14 cellular contexts compared by ENCODE assay signal in the genomic region with DNA sequence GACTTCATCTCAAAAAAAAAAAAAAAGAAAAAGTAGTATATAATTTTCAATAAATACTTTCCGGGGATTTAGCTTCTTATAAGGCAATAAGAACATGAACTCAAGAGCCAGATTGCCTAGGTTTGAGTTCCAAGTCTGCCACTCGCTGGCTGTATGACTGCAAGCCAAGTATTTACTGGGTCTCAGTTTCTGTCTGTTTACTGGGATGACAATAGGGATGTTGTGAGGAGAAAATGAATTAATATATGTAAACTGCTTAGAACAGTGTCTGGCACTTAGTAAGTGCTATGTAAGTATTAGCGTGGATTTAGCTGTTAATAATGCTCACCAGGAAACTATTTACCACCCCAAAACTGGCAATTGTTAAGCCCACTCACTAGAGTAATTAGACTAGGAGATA. TPM values are rescaled to one million over a fixed set of nuclear protein-coding genes. Genes with fewer than 3 reads are reported as not detected.
DNase-seq lines count a peak whose midpoint lies in the region; ATAC-seq, FAIRE-seq and TF ChIP-seq lines count a peak whose summit lies in the region.
"Had no signal": no experiment of that assay in that cellular context is flagged by ENCODE, and none has a peak within 500 bp of the region (broad histone marks: within the 10 kb centered on the region; RNA-seq: fewer than 3 reads in every experiment).

No MANE protein-coding gene starts in this region.

- no peak overlapping the region for H3K4me3 Mint-ChIP-seq in astrocyte (ENCODE audit: unreplicated experiment)
- H3K4me3 Mint-ChIP-seq: activated T-cell treated with anti-CD3 and anti-CD28 coated beads, Interleukin-2, amount 50 U/mL, for 72 hours; CD8-positive, alpha-beta T cell had no signal

- no peak for DNase-seq in A549 (ENCODE audit: low read depth in 1 of 2, low spot score in 1 of 2)
- DNase-seq in astrocyte (ENCODE audit: low read depth): no peak
- DNase-seq in heart right ventricle: no peak
- DNase-seq in psoas muscle: no peak
- no peak for DNase-seq in NCI-H2081 treated with DMSO at 0.1 percent for 48 hours (lab: John Stamatoyannopoulos, UW)
- DNase-seq in COLO668 (lab: John Stamatoyannopoulos, UW; ENCODE audit: unreplicated experiment): no peak
- no peak for DNase-seq in frontal cortex (ENCODE audit: low spot score in 2 of 2)
- DNase-seq: activated CD4-positive, alpha-beta T cell treated with anti-CD3 and anti-CD28 coated beads, Interleukin-2, amount 50 U/mL, for 4 hours; activated T-cell treated with anti-CD3 and anti-CD28 coated beads, Interleukin-2, amount 50 U/mL, for 72 hours; CD8-positive, alpha-beta T cell; thyroid gland had no signal

- 91% methylated on average over 3 of the region's 3 CpGs for WGBS in A549 (ENCODE audit: missing lambda C conversion rate)
- WGBS in heart right ventricle, 2 donors: 70 to 72% methylated on average over 3 of the region's 3 CpGs
- 55 to 65% (median 59%) methylated on average over 3 of the region's 3 CpGs for WGBS in psoas muscle, 3 donors

- no peak overlapping the region for H2AFZ ChIP-seq in astrocyte (ENCODE audit: low read depth, low read length)

- no peaks in the 10 kb centered on the region for H3K27me3 ChIP-seq in astrocyte (ENCODE audit: insufficient read depth, low read length)
- H3K27me3 ChIP-seq in heart right ventricle: no peaks in the 10 kb centered on the region
- no peaks in the 10 kb centered on the region for H3K27me3 ChIP-seq in psoas muscle (ENCODE audit: insufficient read depth in 3 of 3, low read length in 2 of 3)
- H3K27me3 ChIP-seq: ovary, thyroid gland had no signal

- FAIRE-seq in A549 (lab: Jason Lieb, UNC) (no peak), astrocyte (lab: Jason Lieb, UNC) (no peak), frontal cortex (lab: Jason Lieb, UNC) (no peak)
- FAIRE-seq: TTC549 had no signal

- no peak for TF ChIP-seq RAD21 in A549 (conservative IDR thresholded peaks at IDR 0.05 in 1 of 2, IDR thresholded peaks at IDR 0.05 in 1 of 2)

- H3K27ac ChIP-seq in A549 (peak overlapping the region; percentile 22 to 64; a peak in 1 of 6 replicates), astrocyte (ENCODE audit: low read depth, low read length) (peak overlapping the region; percentile 58), heart right ventricle (peak overlapping the region in 6 of 10 donors; percentile 13 to 57 (median 40)), psoas muscle (peak overlapping the region; percentile 94)
- H3K27ac ChIP-seq: thyroid gland had no signal

- peak overlapping the region; percentile 35 for H3K9ac ChIP-seq in astrocyte (ENCODE audit: low read length)

- POLR2A ChIA-PET in A549 (lab: Yijun Ruan, JAX): no interaction called here

- intact Hi-C loops in heart right ventricle (cut with DNase I) (no loop called here), psoas muscle (cut with DNase I) (no loop called here)

- no peak overlapping the region for H3K4me3 ChIP-seq in A549
- H3K4me3 ChIP-seq in astrocyte (ENCODE audit: insufficient read depth, low read depth, low read length): no peak overlapping the region
- no peak overlapping the region for H3K4me3 ChIP-seq in heart right ventricle
- no peak overlapping the region for H3K4me3 ChIP-seq in psoas muscle
- H3K4me3 ChIP-seq: ovary, thyroid gland had no signal

- H3K79me2 ChIP-seq in astrocyte (ENCODE audit: insufficient read depth, low read length): peaks cover 66% of the 10 kb centered on the region

- CTCF ChIA-PET in A549 (lab: Yijun Ruan, JAX): interaction anchor here (0.9 to 1.8 kb wide), 5 partner anchors 8 to 75 kb away, joined by 3 to 5 read pairs (median 3); no protein-coding TSS in a partner anchor

- H3K9me3 ChIP-seq in A549 (no peaks in the 10 kb centered on the region), astrocyte (ENCODE audit: insufficient read depth, low read depth, low read length) (no peaks in the 10 kb centered on the region), heart right ventricle (no peaks in the 10 kb centered on the region), psoas muscle (no peaks in the 10 kb centered on the region)
- H3K9me3 ChIP-seq: ovary, thyroid gland had no signal

- TF ChIP-seq EP300 in A549 (IDR thresholded peaks at IDR 0.05): no peak

- H3K4me2 ChIP-seq in A549 (peak overlapping the region; percentile 7; the same call in 2 of the 3 replicates), astrocyte (ENCODE audit: low read length) (peak overlapping the region; percentile 24)

- no peaks in the 10 kb centered on the region for H3K27me3 Mint-ChIP-seq in astrocyte (ENCODE audit: low read depth, unreplicated experiment)

- H3K4me1 Mint-ChIP-seq in astrocyte (ENCODE audit: low read depth, unreplicated experiment): peaks cover 16% of the 10 kb centered on the region

- H3K4me1 ChIP-seq in A549 (peaks cover 45% of the 10 kb centered on the region), astrocyte (ENCODE audit: insufficient read depth, low read length) (peaks cover 8% of the 10 kb centered on the region), heart right ventricle (peaks cover 0 to 65% (median 36%) of the 10 kb centered on the region in 9 donors), psoas muscle (peaks cover 49% of the 10 kb centered on the region)

- TF ChIP-seq CTCF in A549 (IDR thresholded peaks at IDR 0.05): no peak
- TF ChIP-seq CTCF in astrocyte (IDR thresholded peaks at IDR 0.05; ENCODE audit: insufficient read depth, low read depth, low read length): no peak
- TF ChIP-seq CTCF in heart right ventricle (IDR thresholded peaks at IDR 0.05): no peak
- TF ChIP-seq CTCF in psoas muscle (IDR thresholded peaks at IDR 0.05): no peak

- no peaks in the 10 kb centered on the region for H3K36me3 ChIP-seq in astrocyte (ENCODE audit: insufficient read depth, low read length)
- H3K36me3 ChIP-seq in heart right ventricle: peaks cover 0 to 26% (median 0%) of the 10 kb centered on the region in 9 donors
- H3K36me3 ChIP-seq in psoas muscle (ENCODE audit: insufficient read depth in 1 of 2, low read depth in 1 of 2): no peaks in the 10 kb centered on the region
- H3K36me3 ChIP-seq: ovary, thyroid gland had no signal

- peaks cover 4% of the 10 kb centered on the region for H3K36me3 Mint-ChIP-seq in astrocyte (ENCODE audit: low read depth, unreplicated experiment)
- H3K36me3 Mint-ChIP-seq: CD8-positive, alpha-beta T cell had no signal

- H3K9me3 Mint-ChIP-seq in astrocyte (ENCODE audit: unreplicated experiment): no peaks in the 10 kb centered on the region
- H3K9me3 Mint-ChIP-seq: activated T-cell treated with anti-CD3 and anti-CD28 coated beads, Interleukin-2, amount 50 U/mL, for 72 hours; CD8-positive, alpha-beta T cell had no signal

- TF ChIP-seq POLR2A in A549 (IDR thresholded peaks at IDR 0.05; ENCODE audit: low read length): no peak

- H3K27ac Mint-ChIP-seq in astrocyte (ENCODE audit: unreplicated experiment): peak overlapping the region; percentile 83
- H3K27ac Mint-ChIP-seq: activated T-cell treated with anti-CD3 and anti-CD28 coated beads, Interleukin-2, amount 50 U/mL, for 72 hours; CD8-positive, alpha-beta T cell had no signal

- no peak for ATAC-seq in A549
- peak in 3 of 8 donors; percentile 13 to 32 (median 31) for ATAC-seq in heart right ventricle
- no peak for ATAC-seq in psoas muscle
- no peak for ATAC-seq in GM18867 (IDR thresholded peaks at IDR 0.05; ENCODE audit: unreplicated experiment)
- ATAC-seq: activated T-cell treated with anti-CD3 and anti-CD28 coated beads, Interleukin-2, amount 50 U/mL, for 72 hours; CD8-positive, alpha-beta T cell had no signal

- H4K20me1 ChIP-seq in astrocyte (ENCODE audit: insufficient read depth, low read length): peaks cover 30% of the 10 kb centered on the region

TF ChIP-seq in A549, 52 proteins besides CTCF, POLR2A, EP300 and RAD21:
- no peak for TF ChIP-seq EHF (CRISPR knock-in tag; IDR thresholded peaks at IDR 0.05)

RNA-seq across cellular contexts. Expression of gene DST, which starts 26.9 kb away (rescaled TPM):
- polyA plus RNA-seq in A549 (2011; rRNA removed) (99.0 and 124 TPM in 2 replicates), A549 (2017; fragmentation: RNase III; extraction: RNeasy Plus Mini Kit Qiagen cat#74134 plus additional on column Dnase treatment) (32.4 to 41.6 TPM (median 37.5 TPM) in 3 replicates), heart right ventricle (100 to 1,000 TPM; 103 to 211 TPM), psoas muscle (10 to 100 TPM; 58.3 to 66.9 (median 63.5) TPM)
- 11.2 and 12.7 TPM in 2 replicates for polyA plus RNA-seq in A549 (2012; cell fraction: cytosol; rRNA removed)
- polyA plus RNA-seq in A549 (2012; cell fraction: nucleus; rRNA removed): 75.3 and 145 TPM in 2 replicates
- polyA minus RNA-seq in A549 (2011; rRNA and poly(A)+ RNA removed): 217 and 226 TPM in 2 replicates
- total RNA-seq in astrocyte (352 and 442 TPM in 2 replicates), heart right ventricle (100 to 1,000 TPM; 218 to 619 (median 514) TPM), psoas muscle (100 to 1,000 TPM; 109 to 341 (median 305) TPM), frontal cortex (188 TPM)

Comparison
In these comparisons a context has a peak if more than half of its experiments do, and no peak if none do; other contexts are left out.
1. H3K27ac ChIP-seq: peak in every context shown above with its lines; median percentile 94 in psoas muscle; 58 in astrocyte; 43 in A549; 40 in heart right ventricle.